In genomic region chr18:37537868-37538525, GRCh38 we compare ENCODE assay signal across 8 cellular contexts. TPM values are rescaled to one million over a fixed set of nuclear protein-coding genes. Genes with fewer than 3 reads are reported as not detected.
A peak's percentile ranks its signal among the peaks of the same experiment; 100 is the strongest.
DNase-seq lines count a peak whose midpoint lies in the region; ATAC-seq lines count a peak whose summit lies in the region.

No MANE protein-coding gene starts in this region.

- intact Hi-C loops in cardiac septum (cut with DNase I): loop anchor here (2.0 to 5.0 kb wide), 2 partner anchors 93 to 196 kb away; no protein-coding TSS in a partner anchor

- no peaks in the 10 kb centered on the region for H3K36me3 Mint-ChIP-seq in activated naive CD4-positive, alpha-beta T cell treated with anti-CD3 and anti-CD28 coated beads, Interleukin-2, amount 50 U/mL, for 72 hours

- peak; percentile 85 for DNase-seq in DMS 273 (lab: John Stamatoyannopoulos, UW; ENCODE audit: unreplicated experiment)
- DNase-seq in NOMO-1 treated with dmso at 0.1 percent for 144 hours (lab: John Stamatoyannopoulos, UW; ENCODE audit: unreplicated experiment): peak; percentile 10
- DNase-seq in activated naive CD4-positive, alpha-beta T cell treated with anti-CD3 and anti-CD28 coated beads, Interleukin-2, amount 50 U/mL, for 72 hours (ENCODE audit: low spot score in 2 of 2): peak in 1 of 2 donors; percentile 67
- peak; percentile 87 for DNase-seq in cardiac septum (ENCODE audit: low spot score)
- DNase-seq in pulmonary artery endothelial cell (ENCODE audit: low read depth, low spot score): peak; percentile 7
- DNase-seq in DMS79 treated with DMSO at 0.1 percent for 48 hours (lab: John Stamatoyannopoulos, UW): no peak

- ATAC-seq in GM19395 (IDR thresholded peaks at IDR 0.05; ENCODE audit: unreplicated experiment): peak; percentile 83
- ATAC-seq in HG03460 (IDR thresholded peaks at IDR 0.05; ENCODE audit: unreplicated experiment): peak; percentile 86
- peak; percentile 40 to 58 for ATAC-seq in activated naive CD4-positive, alpha-beta T cell treated with anti-CD3 and anti-CD28 coated beads, Interleukin-2, amount 50 U/mL, for 72 hours

- no peaks in the 10 kb centered on the region for H3K9me3 Mint-ChIP-seq in activated naive CD4-positive, alpha-beta T cell treated with anti-CD3 and anti-CD28 coated beads, Interleukin-2, amount 50 U/mL, for 72 hours

- H3K27ac Mint-ChIP-seq in activated naive CD4-positive, alpha-beta T cell treated with anti-CD3 and anti-CD28 coated beads, Interleukin-2, amount 50 U/mL, for 72 hours: no peak overlapping the region

RNA-seq across cellular contexts. Expression of gene CELF4, which starts 27.6 kb away (rescaled TPM):
- not detected for total RNA-seq in activated naive CD4-positive, alpha-beta T cell treated with anti-CD3 and anti-CD28 coated beads, Interleukin-2, amount 50 U/mL, for 72 hours
- total RNA-seq in cardiac septum (0.24 TPM), pulmonary artery endothelial cell (not detected in 2 replicates)
